ENCODE assay signal across 1 cellular context in the genomic region with DNA sequence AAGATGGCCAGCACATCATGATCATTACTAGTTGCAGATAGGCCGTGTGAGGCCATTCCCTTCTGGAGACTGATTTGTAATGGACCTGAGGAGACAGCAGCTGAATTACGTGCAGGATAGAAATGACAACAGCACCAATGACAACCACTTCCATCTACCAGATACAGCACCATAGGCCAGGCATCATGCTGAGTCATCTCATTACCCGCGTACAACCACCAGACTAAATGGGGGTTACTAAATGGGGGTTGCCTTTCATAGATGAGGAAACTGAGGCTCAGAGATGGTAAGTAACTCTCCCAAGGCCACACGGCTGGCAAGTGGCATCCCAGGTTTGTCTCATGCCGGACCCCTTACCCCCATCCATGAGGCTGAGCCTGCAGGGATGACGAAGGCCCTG.
TF ChIP-seq lines count a peak whose summit lies in the region.

No MANE protein-coding gene starts in this region.

TF ChIP-seq in IMR-90, 13 proteins besides CTCF, POLR2A, EP300 and RAD21:
- TF ChIP-seq NFE2L2 (IDR thresholded peaks at IDR 0.05; ENCODE audit: low read depth, low read length) (0 out of 2 replicates have a peak, but pooled peaks have one; percentile 27), USF2 (IDR thresholded peaks at IDR 0.05; ENCODE audit: low read depth, low read length) (peak; percentile 25; the same call in 1 of the 2 replicates), BHLHE40 (IDR thresholded peaks at IDR 0.05; ENCODE audit: low read depth, low read length) (no peak)
